ENCODE assay signal across 40 cellular contexts in genomic region chr11:75535039-75535563, GRCh38. TPM values are rescaled to one million over a fixed set of nuclear protein-coding genes. Genes with fewer than 3 reads are reported as not detected.
A peak's percentile ranks its signal among the peaks of the same experiment; 100 is the strongest.
DNase-seq lines count a peak whose midpoint lies in the region; ATAC-seq, FAIRE-seq and TF ChIP-seq lines count a peak whose summit lies in the region.
"Had no signal": no experiment of that assay in that cellular context is flagged by ENCODE, and none has a peak within 500 bp of the region (broad histone marks: within the 10 kb centered on the region; RNA-seq: fewer than 3 reads in every experiment).

No MANE protein-coding gene starts in this region.

- DNase-seq in activated CD8-positive, alpha-beta memory T cell treated with anti-CD3 and anti-CD28 coated beads, Interleukin-2, amount 10 ng/mL, durations not matched to agents 7 days and 5 days = no peak
- DNase-seq in activated CD8-positive, alpha-beta memory T cell treated with anti-CD3 and anti-CD28 coated beads for 24 hours = no peak
- DNase-seq in HUDEP-2 (lab: John Stamatoyannopoulos, UW; ENCODE audit: unreplicated experiment in 76 of 76) (peak in 75 of 76 experiments; percentile 39 to 94 (median 81)), K562 (ENCODE audit: extremely low read depth in 1 of 4, low spot score in 3 of 4) (peak; percentile 50 to 85 (median 68)), spleen (no peak), hypothalamus (lab: John Stamatoyannopoulos, UW) (no peak), frontal cortex (ENCODE audit: low spot score in 2 of 2) (no peak), NCI-H2081 treated with DMSO at 0.1 percent for 48 hours (lab: John Stamatoyannopoulos, UW) (no peak)
- DNase-seq: activated CD4-positive, alpha-beta T cell treated with anti-CD3 and anti-CD28 coated beads, Interleukin-2, amount 10 ng/mL, durations not matched to agents 24 days and 14 days; activated CD8-positive, alpha-beta memory T cell treated with anti-CD3 and anti-CD28 coated beads, Interleukin-2, amount 50 U/mL, for 4 hours; activated naive CD4-positive, alpha-beta T cell treated with anti-CD3 and anti-CD28 coated beads for 36 hours; adrenal gland; AML-193; COR-L47; dermis blood vessel endothelial cell; DMS79; esophagus squamous epithelium; foreskin keratinocyte; H7; Kasumi-1; left cardiac atrium; mammary epithelial cell; mucosa of descending colon; NCI-H1417 treated with DMSO at 0.1 percent for 48 hours; NCI-H2029 treated with DMSO at 0.1 percent for 48 hours; NCI-H2227 treated with DMSO at 0.1 percent for 48 hours; NCI-H526; pancreas; PC-9; SHP77; stimulated activated naive CD4-positive, alpha-beta T cell treated with Interleukin-2 at 50 U/mL for 16 hours; WERI-Rb-1 had no signal

- TF ChIP-seq POLR2A in K562 (conservative IDR thresholded peaks at IDR 0.05) = no peak
- no peak for TF ChIP-seq POLR2A in spleen (IDR thresholded peaks at IDR 0.05)

- TF ChIP-seq RAD21 in K562 (CRISPR knock-in tag; conservative IDR thresholded peaks at IDR 0.05 in 1 of 2, IDR thresholded peaks at IDR 0.05 in 1 of 2) = no peak

- H3K36me3 Mint-ChIP-seq in activated CD8-positive, alpha-beta memory T cell treated with anti-CD3 and anti-CD28 coated beads, Interleukin-2, amount 10 ng/mL, durations not matched to agents 7 days and 5 days = no peaks in the 10 kb centered on the region

- no peaks in the 10 kb centered on the region for H3K9me1 ChIP-seq in K562 (ENCODE audit: control insufficient read depth, insufficient read depth, low read length)

- no peaks in the 10 kb centered on the region for H3K9me3 Mint-ChIP-seq in activated CD8-positive, alpha-beta memory T cell treated with anti-CD3 and anti-CD28 coated beads, Interleukin-2, amount 10 ng/mL, durations not matched to agents 7 days and 5 days (ENCODE audit: low read depth)
- H3K9me3 Mint-ChIP-seq: activated CD4-positive, alpha-beta T cell treated with anti-CD3 and anti-CD28 coated beads, Interleukin-2, amount 10 ng/mL, durations not matched to agents 24 days and 14 days; activated naive CD4-positive, alpha-beta T cell treated with anti-CD3 and anti-CD28 coated beads for 36 hours; activated T-helper 1 cell treated with anti-CD3 and anti-CD28 coated beads, Interleukin-12 subunit alpha, Interleukin-12 subunit beta, Interleukin-2, Interleukin-4 antibody, amounts not matched to agents 30 ng/mL and 10 ng/mL and 1 ng/mL, durations not matched to agents 14 hours and 24 hours and 36 hours; central memory CD8-positive, alpha-beta T cell; nephron; T-helper 2 cell treated with Interferon-gamma antibody and Interleukin-4, amounts not matched to agents 5 μg/mL and 100 μg/mL, for 36 hours had no signal

- H3K4me1 ChIP-seq in K562 (replicated peaks in 1 of 2; ENCODE audit: control insufficient read depth in 2 of 2, insufficient read depth in 2 of 2, low read length in 2 of 2) (peaks cover 66 to 68% of the 10 kb centered on the region in 2 experiments), spleen (peaks cover 23 to 73% (median 52%) of the 10 kb centered on the region in 6 donors)
- H3K4me1 ChIP-seq: adrenal gland, foreskin keratinocyte, pancreas had no signal

- H3K27ac ChIP-seq in K562 (ENCODE audit: extremely low read depth, low read depth, low read length) (peak overlapping the region; percentile 96), spleen (peak overlapping the region; percentile 44 to 80 (median 68))
- H3K27ac ChIP-seq: adrenal gland, esophagus squamous epithelium, foreskin keratinocyte, HL-60, pancreas, PC-9, WERI-Rb-1 had no signal

- no peaks in the 10 kb centered on the region for H3K36me3 ChIP-seq in K562 (ENCODE audit: control insufficient read depth, insufficient read depth, low read length)
- no peaks in the 10 kb centered on the region for H3K36me3 ChIP-seq in spleen
- H3K36me3 ChIP-seq: adrenal gland, esophagus squamous epithelium, pancreas, WERI-Rb-1 had no signal

- FAIRE-seq in K562 (lab: Jason Lieb, UNC) = no peak
- no peak for FAIRE-seq in frontal cortex (lab: Jason Lieb, UNC)
- FAIRE-seq: A204.1, G401.6, pancreas had no signal

- H3K4me3 ChIP-seq in K562 (no peak overlapping the region), spleen (no peak overlapping the region)
- H3K4me3 ChIP-seq: adrenal gland, esophagus squamous epithelium, hepatocyte, mucosa of descending colon, pancreas, PC-9 had no signal

- H3K27me3 Mint-ChIP-seq in activated CD8-positive, alpha-beta memory T cell treated with anti-CD3 and anti-CD28 coated beads, Interleukin-2, amount 10 ng/mL, durations not matched to agents 7 days and 5 days = peaks cover 10% of the 10 kb centered on the region
- H3K27me3 Mint-ChIP-seq: activated CD4-positive, alpha-beta T cell treated with anti-CD3 and anti-CD28 coated beads, Interleukin-2, amount 10 ng/mL, durations not matched to agents 24 days and 14 days; central memory CD8-positive, alpha-beta T cell had no signal

- CTCF ChIA-PET in activated CD8-positive, alpha-beta memory T cell treated with anti-CD3 and anti-CD28 coated beads, Interleukin-2, amount 10 ng/mL, durations not matched to agents 7 days and 5 days (lab: Charles Lee) = interaction anchor here (0.6 to 11.4 kb wide), 14 partner anchors 10 to 147 kb away, joined by 3 to 212 read pairs (median 5); partner anchors contain the start of gene GDPD5
- CTCF ChIA-PET in K562 (lab: Yijun Ruan, JAX; ENCODE audit: low intra/inter-chr PET ratio) = interaction anchor here (4.0 kb wide), 1 partner anchor 90 kb away, joined by 58 read pairs; no protein-coding TSS in a partner anchor

- TF ChIP-seq EP300 in K562 (IDR thresholded peaks at IDR 0.05; ENCODE audit: low read length) = peak; percentile 68; the same call in 1 of the 2 replicates

- POLR2A ChIA-PET in K562 (lab: Yijun Ruan, JAX) = interaction anchor here (0.6 to 1.8 kb wide), 15 partner anchors 8 to 277 kb away, joined by 3 to 14 read pairs (median 4); partner anchors contain the start of genes RPS3 and SERPINH1

- H3K9me3 ChIP-seq in K562 (replicated peaks; ENCODE audit: control insufficient read depth, insufficient read depth, low read depth, low read length) = 0 out of 2 replicates have a peak, but pooled peaks cover 3% of the 10 kb centered on the region
- no peaks in the 10 kb centered on the region for H3K9me3 ChIP-seq in spleen
- H3K9me3 ChIP-seq: adrenal gland, esophagus squamous epithelium, mucosa of descending colon, pancreas had no signal

- TF ChIP-seq CTCF in K562 (IDR thresholded peaks at IDR 0.05 in 2 of 3, conservative IDR thresholded peaks at IDR 0.05 in 1 of 3; ENCODE audit: insufficient read depth in 2 of 3, low read depth in 1 of 3, low read length in 3 of 3) (no peak), spleen (IDR thresholded peaks at IDR 0.05 in 8 of 11, conservative IDR thresholded peaks at IDR 0.05 in 3 of 11) (no peak)

- no peaks in the 10 kb centered on the region for H3K79me2 ChIP-seq in K562 (ENCODE audit: control insufficient read depth, insufficient read depth, low read length)
- H3K79me2 ChIP-seq: hepatocyte had no signal

- H3K4me2 ChIP-seq in K562 (ENCODE audit: insufficient read depth, low read length) = peak overlapping the region; percentile 82
- H3K4me2 ChIP-seq: hepatocyte had no signal

- in situ Hi-C loops in K562 (cut with MboI) = no loop called here

- H3K27ac Mint-ChIP-seq in activated CD8-positive, alpha-beta memory T cell treated with anti-CD3 and anti-CD28 coated beads, Interleukin-2, amount 10 ng/mL, durations not matched to agents 7 days and 5 days = peak overlapping the region; percentile 22
- H3K27ac Mint-ChIP-seq: activated CD4-positive, alpha-beta T cell treated with anti-CD3 and anti-CD28 coated beads, Interleukin-2, amount 10 ng/mL, durations not matched to agents 24 days and 14 days; activated naive CD4-positive, alpha-beta T cell treated with anti-CD3 and anti-CD28 coated beads for 36 hours; activated T-helper 1 cell treated with anti-CD3 and anti-CD28 coated beads, Interleukin-12 subunit alpha, Interleukin-12 subunit beta, Interleukin-2, Interleukin-4 antibody, amounts not matched to agents 30 ng/mL and 10 ng/mL and 1 ng/mL, durations not matched to agents 14 hours and 24 hours and 36 hours; T-helper 2 cell treated with Interferon-gamma antibody and Interleukin-4, amounts not matched to agents 5 μg/mL and 100 μg/mL, for 36 hours had no signal

- TSS peak; percentile 88 for BruUV-seq in K562 (replicated peaks; lab: Mats Ljungman, UMichigan)

- 0% methylated on average over 2 of the region's 2 CpGs for WGBS in K562 (ENCODE audit: insufficient coverage, low coverage, missing lambda C conversion rate)
- WGBS in spleen, 5 donors = 33 to 54% (median 35%) methylated on average over 2 of the region's 2 CpGs

- peak overlapping the region; percentile 21 to 81; a peak in 3 of 4 replicates for H3K9ac ChIP-seq in K562 (ENCODE audit: insufficient read depth in 1 of 2, low read depth in 2 of 2, low read length in 2 of 2)

- intact Hi-C loops in K562 (cut with micrococcal nuclease) = no loop called here
- intact Hi-C loops in spleen (cut with DNase I; ENCODE audit: low total_unique reads) = no loop called here

- peak overlapping the region; percentile 89 for H2AFZ ChIP-seq in K562 (ENCODE audit: low read depth, low read length)
- H2AFZ ChIP-seq: hepatocyte, PC-9 had no signal

- ATAC-seq in activated CD8-positive, alpha-beta memory T cell treated with anti-CD3 and anti-CD28 coated beads, Interleukin-2, amount 10 ng/mL, durations not matched to agents 7 days and 5 days = no peak
- ATAC-seq in K562 = peak; percentile 67
- ATAC-seq: foreskin keratinocyte, left cardiac atrium, pancreas had no signal

- no peaks in the 10 kb centered on the region for H3K27me3 ChIP-seq in K562 (ENCODE audit: control insufficient read depth in 2 of 2, insufficient read depth in 2 of 2, low read length in 2 of 2)
- H3K27me3 ChIP-seq in spleen (replicated peaks in 1 of 7) = no peaks in the 10 kb centered on the region
- H3K27me3 ChIP-seq: adrenal gland, foreskin keratinocyte, hepatocyte, pancreas had no signal

- H4K20me1 ChIP-seq in K562 (replicated peaks; ENCODE audit: control insufficient read depth, insufficient read depth, low read length) = no peaks in the 10 kb centered on the region

- H3K4me1 Mint-ChIP-seq in activated CD8-positive, alpha-beta memory T cell treated with anti-CD3 and anti-CD28 coated beads, Interleukin-2, amount 10 ng/mL, durations not matched to agents 7 days and 5 days = peaks cover 72% of the 10 kb centered on the region

- no peak overlapping the region for H3K4me3 Mint-ChIP-seq in activated CD8-positive, alpha-beta memory T cell treated with anti-CD3 and anti-CD28 coated beads, Interleukin-2, amount 10 ng/mL, durations not matched to agents 7 days and 5 days
- H3K4me3 Mint-ChIP-seq: activated CD4-positive, alpha-beta T cell treated with anti-CD3 and anti-CD28 coated beads, Interleukin-2, amount 10 ng/mL, durations not matched to agents 24 days and 14 days; activated naive CD4-positive, alpha-beta T cell treated with anti-CD3 and anti-CD28 coated beads for 36 hours; activated T-helper 1 cell treated with anti-CD3 and anti-CD28 coated beads, Interleukin-12 subunit alpha, Interleukin-12 subunit beta, Interleukin-2, Interleukin-4 antibody, amounts not matched to agents 30 ng/mL and 10 ng/mL and 1 ng/mL, durations not matched to agents 14 hours and 24 hours and 36 hours; central memory CD8-positive, alpha-beta T cell; nephron had no signal

RNA-seq across cellular contexts. Expression of gene GDPD5, which starts 9.4 kb away (rescaled TPM):
- 10 to 100 TPM; 11.3 to 33.9 TPM for total RNA-seq in activated CD8-positive, alpha-beta memory T cell treated with anti-CD3 and anti-CD28 coated beads, Interleukin-2, amount 10 ng/mL, durations not matched to agents 7 days and 5 days
- total RNA-seq in K562 (2011; cell fraction: chromatin; rRNA removed; ENCODE audit: low replicate concordance) = 57.8 and 141 TPM in 2 replicates
- 58.7 and 66.9 TPM in 2 replicates for total RNA-seq in K562 (2011; cell fraction: nucleolus; rRNA removed)
- 57.6 and 71.8 TPM in 2 replicates for total RNA-seq in K562 (2011; cell fraction: nucleoplasm; rRNA removed)
- total RNA-seq in K562 (2014; rRNA removed) = 9.8 and 14.2 TPM in 2 replicates
- total RNA-seq in K562 (2014; rRNA removed; fragmentation: Illumina TruSeq; extraction: Trizol) = 2.8 and 2.9 TPM in 2 replicates
- 6.1 and 6.5 TPM in 2 replicates for total RNA-seq in K562 (2015; rRNA removed; fragmentation: Illumina TruSeq; extraction: Trizol)
- 19.0 and 27.3 TPM in 2 replicates for total RNA-seq in K562 (2021)
- 8.0 and 11.8 TPM in 2 replicates for polyA plus RNA-seq in K562 (2011; rRNA removed)
- polyA plus RNA-seq in K562 (2011; cell fraction: cytosol; rRNA removed) = 7.2 and 13.1 TPM in 2 replicates
- polyA plus RNA-seq in K562 (2011; cell fraction: nucleus; rRNA removed) = 47.6 and 80.4 TPM in 2 replicates
- 11.7 and 25.1 TPM in 2 replicates for polyA plus RNA-seq in K562 (2012)
- 8.7 and 11.9 TPM in 2 replicates for polyA plus RNA-seq in K562 (2014; fragmentation: Illumina TruSeq; extraction: Trizol)
- polyA plus RNA-seq in K562 (2014; fragmentation: Nextera tagmentation; extraction: Ambion mirVana) = under 1 TPM; 0.32 to 0.41 TPM
- polyA plus RNA-seq in K562 (2014; rRNA removed) = 17.0 and 20.4 TPM in 2 replicates
- polyA minus RNA-seq in K562 (2011; rRNA and poly(A)+ RNA removed) = 4.6 and 5.0 TPM in 2 replicates
- 7.2 and 15.1 TPM in 2 replicates for polyA minus RNA-seq in K562 (2011; cell fraction: cytosol; rRNA and poly(A)+ RNA removed)
- 18.5 and 19.8 TPM in 2 replicates for polyA minus RNA-seq in K562 (2011; cell fraction: nucleus; rRNA and poly(A)+ RNA removed)
- 100 to 1,000 TPM in 6 of 7 donors, 10 to 100 TPM in 1; 97.0 to 273 (median 144) TPM for total RNA-seq in spleen
- 100 to 1,000 TPM in 2 of 3 donors, 10 to 100 TPM in 1; 44.6 to 248 (median 147) TPM for polyA plus RNA-seq in spleen
- total RNA-seq in frontal cortex = 12.2 TPM

RNA-seq across cellular contexts. Expression of gene SERPINH1, which starts 27.0 kb away (rescaled TPM):
- 10 to 100 TPM in 1 of 2 experiments, 1 to 10 TPM in 1; 8.1 to 10.6 TPM for total RNA-seq in activated CD8-positive, alpha-beta memory T cell treated with anti-CD3 and anti-CD28 coated beads, Interleukin-2, amount 10 ng/mL, durations not matched to agents 7 days and 5 days
- total RNA-seq in K562 (2011; cell fraction: chromatin; rRNA removed; ENCODE audit: low replicate concordance) = 53.1 and 136 TPM in 2 replicates
- 186 and 237 TPM in 2 replicates for total RNA-seq in K562 (2011; cell fraction: nucleolus; rRNA removed)
- 128 and 144 TPM in 2 replicates for total RNA-seq in K562 (2011; cell fraction: nucleoplasm; rRNA removed)
- total RNA-seq in K562 (2014; rRNA removed) = 67.9 and 85.8 TPM in 2 replicates
- total RNA-seq in K562 (2014; rRNA removed; fragmentation: Illumina TruSeq; extraction: Trizol) = 30.3 and 44.1 TPM in 2 replicates
- 78.5 and 87.1 TPM in 2 replicates for total RNA-seq in K562 (2015; rRNA removed; fragmentation: Illumina TruSeq; extraction: Trizol)
- 106 and 115 TPM in 2 replicates for total RNA-seq in K562 (2021)
- 45.5 and 123 TPM in 2 replicates for polyA plus RNA-seq in K562 (2011; rRNA removed)
- polyA plus RNA-seq in K562 (2011; cell fraction: cytosol; rRNA removed) = 84.3 and 156 TPM in 2 replicates
- polyA plus RNA-seq in K562 (2011; cell fraction: nucleus; rRNA removed) = 79.5 and 81.7 TPM in 2 replicates
- 148 and 286 TPM in 2 replicates for polyA plus RNA-seq in K562 (2012)
- polyA plus RNA-seq in K562 (2014; fragmentation: Illumina TruSeq; extraction: Trizol) = 95.0 and 102 TPM in 2 replicates
- polyA plus RNA-seq in K562 (2014; fragmentation: Nextera tagmentation; extraction: Ambion mirVana) = 1 to 10 TPM; 2.8 to 6.8 TPM
- 67.8 and 77.9 TPM in 2 replicates for polyA plus RNA-seq in K562 (2014; rRNA removed)
- polyA minus RNA-seq in K562 (2011; rRNA and poly(A)+ RNA removed) = 24.5 and 38.2 TPM in 2 replicates
- 53.3 and 105 TPM in 2 replicates for polyA minus RNA-seq in K562 (2011; cell fraction: cytosol; rRNA and poly(A)+ RNA removed)
- polyA minus RNA-seq in K562 (2011; cell fraction: nucleus; rRNA and poly(A)+ RNA removed) = 27.3 and 51.1 TPM in 2 replicates
- 100 to 1,000 TPM in 2 of 7 donors, 10 to 100 TPM in 5; 54.9 to 145 (median 87.5) TPM for total RNA-seq in spleen
- 10 to 100 TPM; 19.0 to 39.1 (median 33.0) TPM for polyA plus RNA-seq in spleen
- 20.0 TPM for total RNA-seq in frontal cortex

Comparison
In these comparisons a context has a peak if more than half of its experiments do, and no peak if none do; other contexts are left out.
1. DNase-seq: peak in HUDEP-2 (75 of 76) and K562 (4 of 4); none in activated CD8-positive, alpha-beta memory T cell treated with anti-CD3 and anti-CD28 coated beads, Interleukin-2, amount 10 ng/mL, durations not matched to agents 7 days and 5 days (single experiment), activated CD8-positive, alpha-beta memory T cell treated with anti-CD3 and anti-CD28 coated beads for 24 hours (single experiment), spleen (single experiment), hypothalamus (0 of 51), frontal cortex (0 of 2) and NCI-H2081 treated with DMSO at 0.1 percent for 48 hours (single experiment).